ENCODE assay signal across 34 cellular contexts in the genomic region with DNA sequence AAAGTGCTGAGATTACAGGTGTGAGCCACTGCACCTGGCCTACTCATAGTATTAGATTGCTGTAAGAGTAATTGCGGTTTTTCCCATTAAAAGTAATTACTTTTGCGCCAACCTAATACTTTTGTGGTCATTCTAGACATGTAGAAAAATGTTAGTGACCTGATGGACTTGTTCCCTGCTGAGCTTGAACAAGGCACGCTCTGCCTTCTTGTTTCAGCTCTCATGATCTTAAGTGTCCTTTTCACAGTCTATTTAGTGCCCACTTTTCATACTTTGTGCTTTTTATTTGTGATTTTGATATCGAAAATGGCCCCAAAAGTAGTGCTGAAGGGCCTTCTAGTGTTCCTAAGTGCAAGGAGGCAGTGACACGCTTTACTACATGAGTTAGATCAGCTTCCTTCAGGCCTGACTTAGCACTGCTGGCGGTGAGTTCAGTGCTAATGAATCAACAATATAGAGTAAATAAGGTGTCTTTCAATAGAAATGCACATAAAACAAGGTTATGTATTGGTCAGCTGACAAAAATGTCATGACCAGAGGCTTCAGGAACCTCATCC. TPM values are rescaled to one million over a fixed set of nuclear protein-coding genes. Genes with fewer than 3 reads are reported as not detected.
"Had no signal": no experiment of that assay in that cellular context is flagged by ENCODE, and none has a peak within 500 bp of the region (broad histone marks: within the 10 kb centered on the region; RNA-seq: fewer than 3 reads in every experiment).

No MANE protein-coding gene starts in this region.

- H3K27me3 ChIP-seq: ovary, upper lobe of left lung had no signal

- DNase-seq: activated CD4-positive, alpha-beta memory T cell treated with anti-CD3 and anti-CD28 coated beads for 36 hours; activated CD4-positive, alpha-beta T cell treated with anti-CD3 and anti-CD28 coated beads for 48 hours; activated CD8-positive, alpha-beta memory T cell treated with anti-CD3 and anti-CD28 coated beads, Interleukin-2, amount 50 U/mL, for 48 hours; activated gamma-delta T cell; activated naive CD4-positive, alpha-beta T cell treated with anti-CD3 and anti-CD28 coated beads, Interleukin-2, amount 50 U/mL, for 16 hours; activated T-cell treated with anti-CD3 and anti-CD28 coated beads, Interleukin-2, amount 50 U/mL, for 24 hours; amniotic stem cell; brain microvascular endothelial cell; cortex of kidney; effector memory CD8-positive, alpha-beta T cell; erythroblast; gastrocnemius medialis; glutamatergic neuron; hippocampal formation; left cardiac atrium; midbrain; naive thymus-derived CD4-positive, alpha-beta T cell; ovary; retina; stimulated activated CD4-positive, alpha-beta T cell treated with anti-CD3 and anti-CD28 coated beads, Interleukin-12 subunit alpha, Interleukin-12 subunit beta, amount 100 ng/mL, for 4 hours; stimulated activated CD4-positive, alpha-beta T cell treated with anti-CD3 and anti-CD28 coated beads, Interleukin-4, amount 100 ng/mL, for 1 hour; T1000; WERI-Rb-1 had no signal

- H3K9me3 ChIP-seq: gastrocnemius medialis, ovary, prostate gland, upper lobe of left lung had no signal

- H3K27ac ChIP-seq: brain microvascular endothelial cell, gastrocnemius medialis, ovary, prostate gland, skin epidermis, upper lobe of left lung, WERI-Rb-1 had no signal

- ATAC-seq: activated CD4-positive, CD25-positive, alpha-beta regulatory T cell treated with anti-CD3 and anti-CD28 coated beads, Interleukin-2, amount 50 U/mL, for 24 hours; effector memory CD8-positive, alpha-beta T cell; gastrocnemius medialis; left cardiac atrium; naive thymus-derived CD4-positive, alpha-beta T cell; sciatic nerve had no signal

- H3K4me3 ChIP-seq: gastrocnemius medialis, ovary, prostate gland, skin epidermis, upper lobe of left lung had no signal

- H3K4me1 ChIP-seq: gastrocnemius medialis, prostate gland had no signal

- H3K36me3 ChIP-seq: brain microvascular endothelial cell, gastrocnemius medialis, ovary, prostate gland, upper lobe of left lung, WERI-Rb-1 had no signal

RNA-seq across cellular contexts. Expression of a gene that starts 5.6 kb away (rescaled TPM):
- total RNA-seq: activated CD4-positive, alpha-beta memory T cell treated with anti-CD3 and anti-CD28 coated beads for 36 hours; activated CD8-positive, alpha-beta memory T cell treated with anti-CD3 and anti-CD28 coated beads for 36 hours; astrocyte; cardiac septum; chondrocyte; left cardiac atrium; liver; naive thymus-derived CD4-positive, alpha-beta T cell; ovary; sciatic nerve had no signal
- polyA plus RNA-seq: keratinocyte; liver; naive thymus-derived CD4-positive, alpha-beta T cell; ovary had no signal
